Comparison of ENCODE assay signal across 19 cellular contexts in the genomic region with DNA sequence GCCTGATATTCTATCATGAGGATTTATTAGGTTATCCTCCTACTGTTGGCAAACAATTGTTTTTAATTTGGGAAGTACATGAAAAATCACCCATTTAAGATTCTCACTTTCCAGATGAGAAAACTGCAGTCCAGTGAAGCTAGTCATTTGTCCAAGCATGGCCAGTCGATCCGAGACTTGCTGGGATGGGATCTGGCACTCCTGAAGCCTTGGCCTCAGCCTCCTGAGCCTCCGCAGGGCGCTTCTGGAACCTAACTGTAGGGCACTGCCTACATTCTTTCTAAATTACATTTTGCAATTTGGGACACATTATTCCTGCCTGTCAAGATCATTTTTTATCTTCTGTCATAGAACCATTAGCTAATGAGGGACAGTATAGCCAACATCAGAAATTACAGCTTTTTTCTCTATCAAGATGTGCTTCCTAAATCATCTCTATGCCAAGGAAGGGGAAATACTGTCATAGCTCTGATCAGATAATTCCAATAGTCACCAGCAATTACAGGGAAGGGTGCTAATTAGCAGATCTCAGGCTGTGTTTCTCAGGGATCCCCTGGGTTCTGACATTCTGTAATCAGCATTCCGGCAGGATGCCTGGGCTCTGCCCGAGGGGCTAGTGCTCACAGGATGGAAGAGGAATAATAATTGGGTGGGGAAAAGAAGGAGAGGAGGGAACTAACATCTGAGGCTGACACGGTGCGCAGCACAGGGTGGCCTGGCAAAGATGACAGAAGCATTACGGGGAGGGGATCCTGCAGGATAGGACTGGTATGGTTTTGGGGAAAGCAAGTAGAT.
"Had no signal": no experiment of that assay in that cellular context is flagged by ENCODE, and none has a peak within 500 bp of the region (broad histone marks: within the 10 kb centered on the region; RNA-seq: fewer than 3 reads in every experiment).

No MANE protein-coding gene starts in this region.

- H3K36me3 Mint-ChIP-seq: memory B cell; natural killer cell treated with Interleukin-12 subunit alpha and Interleukin-12 subunit beta and Interleukin-15 and Interleukin-18, amount 100 ng/mL, for 72 hours; stimulated activated memory B cell treated with anti-CD40 and anti-IgM and Interleukin-4, amounts not matched to agents 10 μg/mL and 1 μg/mL and 100 μg/mL, for 72 hours had no signal

- H3K4me1 Mint-ChIP-seq: activated B cell treated with CpG ODN at 0.5 μM for 24 hours; memory B cell; stimulated activated memory B cell treated with anti-CD40 and anti-IgM and Interleukin-4, amounts not matched to agents 10 μg/mL and 1 μg/mL and 100 μg/mL, for 72 hours had no signal

- H3K9me3 ChIP-seq: heart left ventricle, left lung, tibial nerve had no signal

- H3K4me3 Mint-ChIP-seq: activated B cell treated with CpG ODN at 0.5 μM for 24 hours; effector memory CD8-positive, alpha-beta T cell; memory B cell; natural killer cell treated with Interleukin-12 subunit alpha and Interleukin-12 subunit beta and Interleukin-15 and Interleukin-18, amount 100 ng/mL, for 72 hours; stimulated activated memory B cell treated with anti-CD40 and anti-IgM and Interleukin-4, amounts not matched to agents 10 μg/mL and 1 μg/mL and 100 μg/mL, for 72 hours; T-helper 2 cell treated with Interferon-gamma antibody and Interleukin-4, amounts not matched to agents 5 μg/mL and 100 μg/mL, for 36 hours had no signal

- DNase-seq: activated B cell treated with CpG ODN at 0.5 μM for 24 hours; activated CD4-positive, alpha-beta T cell treated with anti-CD3 and anti-CD28 coated beads, Interleukin-2, amount 50 U/mL, for 1 hour; activated CD8-positive, alpha-beta memory T cell treated with anti-CD3 and anti-CD28 coated beads for 24 hours; activated naive CD4-positive, alpha-beta T cell; anterior cingulate cortex; dermis blood vessel endothelial cell; effector memory CD8-positive, alpha-beta T cell; heart left ventricle; left lung; posterior cingulate gyrus; retina; stimulated activated CD4-positive, alpha-beta T cell treated with anti-CD3 and anti-CD28 coated beads, Interleukin-2, amount 100 ng/mL, for 48 hours; SW 1271 had no signal

- H3K4me3 ChIP-seq: heart left ventricle, left lung, tibial nerve had no signal

- ATAC-seq: effector memory CD8-positive, alpha-beta T cell; heart left ventricle; left lung; natural killer cell treated with Interleukin-12 subunit alpha and Interleukin-12 subunit beta and Interleukin-15 and Interleukin-18, amount 100 ng/mL, for 72 hours; stimulated activated memory B cell treated with anti-CD40 and anti-IgM and Interleukin-4, amounts not matched to agents 10 μg/mL and 1 μg/mL and 100 μg/mL, for 72 hours had no signal

- H3K27me3 ChIP-seq: left lung, tibial nerve had no signal

- H3K9me3 Mint-ChIP-seq: activated B cell treated with CpG ODN at 0.5 μM for 24 hours; effector memory CD8-positive, alpha-beta T cell; memory B cell; natural killer cell treated with Interleukin-12 subunit alpha and Interleukin-12 subunit beta and Interleukin-15 and Interleukin-18, amount 100 ng/mL, for 72 hours; stimulated activated memory B cell treated with anti-CD40 and anti-IgM and Interleukin-4, amounts not matched to agents 10 μg/mL and 1 μg/mL and 100 μg/mL, for 72 hours; T-helper 2 cell treated with Interferon-gamma antibody and Interleukin-4, amounts not matched to agents 5 μg/mL and 100 μg/mL, for 36 hours had no signal

- H3K36me3 ChIP-seq: heart left ventricle, left lung, tibial nerve had no signal

- H3K27ac Mint-ChIP-seq: activated B cell treated with CpG ODN at 0.5 μM for 24 hours; effector memory CD8-positive, alpha-beta T cell; memory B cell; natural killer cell treated with Interleukin-12 subunit alpha and Interleukin-12 subunit beta and Interleukin-15 and Interleukin-18, amount 100 ng/mL, for 72 hours; stimulated activated memory B cell treated with anti-CD40 and anti-IgM and Interleukin-4, amounts not matched to agents 10 μg/mL and 1 μg/mL and 100 μg/mL, for 72 hours; T-helper 2 cell treated with Interferon-gamma antibody and Interleukin-4, amounts not matched to agents 5 μg/mL and 100 μg/mL, for 36 hours had no signal

- H3K27ac ChIP-seq: epithelial cell of prostate, heart left ventricle, left lung, tibial nerve had no signal
